ENCODE assay signal across 9 cellular contexts in the genomic region with DNA sequence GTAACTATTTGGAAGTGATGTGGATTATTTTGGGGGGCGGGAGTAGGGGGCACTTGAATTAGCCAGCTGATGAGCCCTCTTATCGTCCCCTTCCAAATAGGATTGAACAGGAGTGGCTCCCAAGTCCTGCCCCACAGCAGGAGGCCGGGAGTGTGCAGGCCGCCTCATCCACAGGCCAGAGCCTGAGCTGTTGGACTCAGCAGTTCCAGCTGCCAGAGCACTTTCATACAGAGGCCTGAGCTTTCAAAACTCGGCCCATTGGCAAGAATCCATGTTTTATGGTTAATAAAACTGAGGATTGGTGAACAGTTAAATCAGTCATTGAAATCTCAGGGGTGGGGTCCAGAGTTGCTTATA. TPM values are rescaled to one million over a fixed set of nuclear protein-coding genes. Genes with fewer than 3 reads are reported as not detected.
DNase-seq lines count a peak whose midpoint lies in the region; ATAC-seq and TF ChIP-seq lines count a peak whose summit lies in the region.
"Had no signal": no experiment of that assay in that cellular context is flagged by ENCODE, and none has a peak within 500 bp of the region (broad histone marks: within the 10 kb centered on the region; RNA-seq: fewer than 3 reads in every experiment).

No MANE protein-coding gene starts in this region.

- CTCF ChIA-PET in activated B cell treated with CpG ODN at 0.5 μM for 24 hours (lab: Charles Lee) = no interaction called here

- H3K4me1 Mint-ChIP-seq in activated B cell treated with CpG ODN at 0.5 μM for 24 hours = peaks cover 71% of the 10 kb centered on the region

- H3K36me3 ChIP-seq in skeletal muscle tissue (ENCODE audit: control insufficient read depth in 3 of 3, insufficient read depth in 3 of 3, low read length in 3 of 3) = peaks cover 15 to 20% (median 19%) of the 10 kb centered on the region in 3 donors

- peaks cover 19% of the 10 kb centered on the region for H3K36me3 Mint-ChIP-seq in activated B cell treated with CpG ODN at 0.5 μM for 24 hours (ENCODE audit: low read depth)

- no peaks in the 10 kb centered on the region for H3K27me3 ChIP-seq in skeletal muscle tissue (ENCODE audit: control insufficient read depth in 3 of 3, insufficient read depth in 3 of 3, low read length in 3 of 3)

- ATAC-seq in activated B cell treated with CpG ODN at 0.5 μM for 24 hours (ENCODE audit: low read depth) (no peak), Right ventricle myocardium superior (ENCODE audit: poor library complexity) (peak; percentile 61)

- H3K4me1 ChIP-seq in skeletal muscle tissue (ENCODE audit: control insufficient read depth in 3 of 3, insufficient read depth in 3 of 3, low read length in 3 of 3) = peaks cover 50 to 55% (median 54%) of the 10 kb centered on the region in 3 donors

- H3K4me3 ChIP-seq in GM08714 (ENCODE audit: low read length) = peak overlapping the region; percentile 10; the same call in 1 of the 2 replicates
- no peak overlapping the region for H3K4me3 ChIP-seq in skeletal muscle tissue (ENCODE audit: low read length in 3 of 3)

- peak overlapping the region; percentile 84 for H3K27ac ChIP-seq in skeletal muscle tissue (ENCODE audit: low read depth, low read length)

- intact Hi-C loops in activated B cell treated with CpG ODN at 0.5 μM for 24 hours (cut with micrococcal nuclease) (no loop called here), Right ventricle myocardium superior (cut with DNase I) (no loop called here)

- peak overlapping the region in 2 of 3 donors; percentile 17 to 51 for H3K9ac ChIP-seq in skeletal muscle tissue (ENCODE audit: low read depth in 1 of 3, low read length in 3 of 3)

- DNase-seq in activated B cell treated with CpG ODN at 0.5 μM for 24 hours (no peak), Right ventricle myocardium superior (peak; percentile 68), activated gamma-delta T cell (lab: John Stamatoyannopoulos, UW) (no peak), dedifferentiated amniotic fluid mesenchymal stem cell (ENCODE audit: extremely low spot score) (no peak), occipital lobe (lab: John Stamatoyannopoulos, UW) (no peak)
- no peak for DNase-seq in stimulated activated CD4-positive, alpha-beta T cell treated with anti-CD3 and anti-CD28 coated beads, Interleukin-12 subunit alpha, Interleukin-12 subunit beta, amount 100 ng/mL, for 4 hours

- peak overlapping the region; percentile 95 for H3K27ac Mint-ChIP-seq in activated B cell treated with CpG ODN at 0.5 μM for 24 hours

- H3K9me3 Mint-ChIP-seq in activated B cell treated with CpG ODN at 0.5 μM for 24 hours = no peaks in the 10 kb centered on the region

- no peaks in the 10 kb centered on the region for H3K27me3 Mint-ChIP-seq in activated B cell treated with CpG ODN at 0.5 μM for 24 hours

- POLR2A ChIA-PET in activated B cell treated with CpG ODN at 0.5 μM for 24 hours (lab: Charles Lee) = no interaction called here

- TF ChIP-seq CTCF in activated B cell treated with CpG ODN at 0.5 μM for 24 hours (IDR thresholded peaks at IDR 0.05) = no peak

- no peaks in the 10 kb centered on the region for H3K9me3 ChIP-seq in skeletal muscle tissue (ENCODE audit: control insufficient read depth in 3 of 3, low read length in 3 of 3)

- no peak overlapping the region for H3K4me3 Mint-ChIP-seq in activated B cell treated with CpG ODN at 0.5 μM for 24 hours

RNA-seq across cellular contexts. Expression of a gene that starts 9.6 kb away (rescaled TPM):
- total RNA-seq in activated B cell treated with CpG ODN at 0.5 μM for 24 hours (49.7 and 59.3 TPM in 2 replicates), Right ventricle myocardium superior (21.1 TPM), skeletal muscle tissue (17.2 TPM), occipital lobe (6.2 TPM)

RNA-seq across cellular contexts. Expression of a gene that starts 34.5 kb away (rescaled TPM):
- total RNA-seq in activated B cell treated with CpG ODN at 0.5 μM for 24 hours (1.4 and 1.6 TPM in 2 replicates), Right ventricle myocardium superior (0.65 TPM), skeletal muscle tissue (not detected), occipital lobe (not detected)
- total RNA-seq: activated CD8-positive, alpha-beta memory T cell treated with anti-CD3 and anti-CD28 coated beads for 36 hours had no signal
